Comparison of ENCODE assay signal across 22 cellular contexts in genomic region chr9:93822229-93822628, GRCh38.
A peak's percentile ranks its signal among the peaks of the same experiment; 100 is the strongest.
DNase-seq lines count a peak whose midpoint lies in the region; ATAC-seq and FAIRE-seq lines count a peak whose summit lies in the region.
"Had no signal": no experiment of that assay in that cellular context is flagged by ENCODE, and none has a peak within 500 bp of the region (broad histone marks: within the 10 kb centered on the region; RNA-seq: fewer than 3 reads in every experiment).

No MANE protein-coding gene starts in this region.

- DNase-seq in AG08395 (ENCODE audit: low spot score) (peak; percentile 0), AG20443 (ENCODE audit: low spot score) (peak; percentile 1), H7 (peak; percentile 6), iPS-NIHi7 (ENCODE audit: extremely low spot score) (peak; percentile 1), RCC 7860 (ENCODE audit: low spot score) (no peak), left lobe of liver (ENCODE audit: low spot score) (no peak)
- DNase-seq: ACHN; CD4-positive, alpha-beta memory T cell; DMS79 treated with DMSO at 0.1 percent for 48 hours; GF-D8; HFFc6; IMR-90 had no signal

- no peak for FAIRE-seq in RCC 7860 (lab: Jason Lieb, UNC)
- FAIRE-seq: A204.1, GM12891, GM18507, H54, HTR-8/SVneo, K562 had no signal

- H3K4me3 ChIP-seq in H7 (ENCODE audit: insufficient read depth, low read depth, low read length), result no peak overlapping the region
- H3K4me3 ChIP-seq: BLaER1, GM23338, K562 had no signal

- ATAC-seq in HG02973 (IDR thresholded peaks at IDR 0.05; ENCODE audit: unreplicated experiment), result no peak
- ATAC-seq in left lobe of liver, result no peak
- ATAC-seq: GM23338, HCT116, K562 had no signal

- peaks cover 7% of the 10 kb centered on the region for H3K27me3 ChIP-seq in H7 (ENCODE audit: control insufficient read depth, insufficient read depth, low read length)
- H3K27me3 ChIP-seq: BLaER1 had no signal

- H3K36me3 ChIP-seq in H7 (replicated peaks; ENCODE audit: control insufficient read depth, insufficient read depth, low read length), result no peaks in the 10 kb centered on the region
- H3K36me3 ChIP-seq: BLaER1 had no signal

Comparison
In these comparisons a context has a peak if more than half of its experiments do, and no peak if none do; other contexts are left out.
1. DNase-seq: peak in AG08395 (single experiment), AG20443 (single experiment), H7 (single experiment) and iPS-NIHi7 (single experiment); none in RCC 7860 (single experiment) and left lobe of liver (single experiment).